In genomic region chr10:124221356-124222297, GRCh38 we compare ENCODE assay signal across 9 cellular contexts.
DNase-seq lines count a peak whose midpoint lies in the region; ATAC-seq lines count a peak whose summit lies in the region.
"Had no signal": no experiment of that assay in that cellular context is flagged by ENCODE, and none has a peak within 500 bp of the region (broad histone marks: within the 10 kb centered on the region; RNA-seq: fewer than 3 reads in every experiment).

No MANE protein-coding gene starts in this region.

- intact Hi-C loops in activated naive CD4-positive, alpha-beta T cell treated with anti-CD3 and anti-CD28 coated beads for 36 hours (cut with micrococcal nuclease) = loop anchor here (10.0 kb wide), 3 partner anchors 127 to 1807 kb away; partner anchors contain the start of gene CHST15

- DNase-seq in A172 (ENCODE audit: low spot score) (peak; percentile 64), T-cell (no peak), NCI-H82 treated with DMSO at 0.1 percent for 48 hours (lab: John Stamatoyannopoulos, UW; ENCODE audit: unreplicated experiment) (no peak)
- DNase-seq in activated naive CD4-positive, alpha-beta T cell treated with anti-CD3 and anti-CD28 coated beads for 36 hours = no peak
- no peak for DNase-seq in activated T-cell treated with anti-CD3 and anti-CD28 coated beads, Interleukin-2, amount 50 U/mL, for 72 hours

- H3K4me3 Mint-ChIP-seq in activated naive CD4-positive, alpha-beta T cell treated with anti-CD3 and anti-CD28 coated beads for 36 hours = no peak overlapping the region
- no peak overlapping the region for H3K4me3 Mint-ChIP-seq in T-cell
- peak overlapping the region in 1 of 2 donors; percentile 15 for H3K4me3 Mint-ChIP-seq in activated T-cell treated with anti-CD3 and anti-CD28 coated beads, Interleukin-2, amount 50 U/mL, for 72 hours

- no peaks in the 10 kb centered on the region for H3K9me3 Mint-ChIP-seq in activated naive CD4-positive, alpha-beta T cell treated with anti-CD3 and anti-CD28 coated beads for 36 hours
- peaks cover 0 to 4% (median 0%) of the 10 kb centered on the region in 3 donors for H3K9me3 Mint-ChIP-seq in T-cell
- H3K9me3 Mint-ChIP-seq in activated T-cell treated with anti-CD3 and anti-CD28 coated beads, Interleukin-2, amount 50 U/mL, for 72 hours = peaks cover 4 to 8% of the 10 kb centered on the region in 2 donors

- no peaks in the 10 kb centered on the region for H3K4me1 Mint-ChIP-seq in activated naive CD4-positive, alpha-beta T cell treated with anti-CD3 and anti-CD28 coated beads for 36 hours (ENCODE audit: low read depth)
- H3K4me1 Mint-ChIP-seq in T-cell = peaks cover 1 to 6% (median 5%) of the 10 kb centered on the region in 3 donors
- peaks cover 9% of the 10 kb centered on the region for H3K4me1 Mint-ChIP-seq in activated T-cell treated with anti-CD3 and anti-CD28 coated beads, Interleukin-2, amount 50 U/mL, for 72 hours (ENCODE audit: low read depth)

- H3K27ac ChIP-seq in cingulate gyrus (ENCODE audit: low read depth, low read length) = peak overlapping the region; percentile 13
- H3K27ac ChIP-seq: C4-2B had no signal

- H3K27ac Mint-ChIP-seq in activated naive CD4-positive, alpha-beta T cell treated with anti-CD3 and anti-CD28 coated beads for 36 hours = no peak overlapping the region
- H3K27ac Mint-ChIP-seq in T-cell = no peak overlapping the region
- H3K27ac Mint-ChIP-seq in activated T-cell treated with anti-CD3 and anti-CD28 coated beads, Interleukin-2, amount 50 U/mL, for 72 hours = no peak overlapping the region

- CTCF ChIA-PET in activated naive CD4-positive, alpha-beta T cell treated with anti-CD3 and anti-CD28 coated beads for 36 hours (lab: Charles Lee) = interaction anchor here (1.1 kb wide), 1 partner anchor 227 kb away, joined by 3 read pairs; no protein-coding TSS in a partner anchor
- CTCF ChIA-PET in T-cell (lab: Charles Lee) = interaction anchor here (1.1 to 1.8 kb wide), 2 partner anchors 10 to 227 kb away, joined by 3 to 5 read pairs; no protein-coding TSS in a partner anchor

- no peaks in the 10 kb centered on the region for H3K36me3 Mint-ChIP-seq in activated naive CD4-positive, alpha-beta T cell treated with anti-CD3 and anti-CD28 coated beads for 36 hours (ENCODE audit: low read depth)
- no peaks in the 10 kb centered on the region for H3K36me3 Mint-ChIP-seq in T-cell
- peaks cover 0 to 7% of the 10 kb centered on the region in 2 donors for H3K36me3 Mint-ChIP-seq in activated T-cell treated with anti-CD3 and anti-CD28 coated beads, Interleukin-2, amount 50 U/mL, for 72 hours (ENCODE audit: insufficient read depth in 2 of 2)

- no peaks in the 10 kb centered on the region for H3K27me3 Mint-ChIP-seq in activated naive CD4-positive, alpha-beta T cell treated with anti-CD3 and anti-CD28 coated beads for 36 hours (ENCODE audit: low read depth)
- H3K27me3 Mint-ChIP-seq in T-cell = peaks cover 0 to 6% of the 10 kb centered on the region in 2 donors
- H3K27me3 Mint-ChIP-seq in activated T-cell treated with anti-CD3 and anti-CD28 coated beads, Interleukin-2, amount 50 U/mL, for 72 hours (ENCODE audit: low read depth) = peaks cover 10% of the 10 kb centered on the region

- POLR2A ChIA-PET in T-cell (lab: Charles Lee) = no interaction called here

- ATAC-seq in GM19328 (IDR thresholded peaks at IDR 0.05; ENCODE audit: unreplicated experiment) = peak; percentile 52
- ATAC-seq in HG03139 (IDR thresholded peaks at IDR 0.05; ENCODE audit: unreplicated experiment) = peak; percentile 62
- ATAC-seq in T-cell (replicated peaks in 1 of 4) = no peak
- no peak for ATAC-seq in activated T-cell treated with anti-CD3 and anti-CD28 coated beads, Interleukin-2, amount 50 U/mL, for 72 hours (replicated peaks in 1 of 2)

Comparison
In these comparisons a context has a peak if more than half of its experiments do, and no peak if none do; other contexts are left out.
1. ATAC-seq: peak in GM19328 (single experiment) and HG03139 (single experiment); none in T-cell (0 of 4) and activated T-cell treated with anti-CD3 and anti-CD28 coated beads, Interleukin-2, amount 50 U/mL, for 72 hours (0 of 2).